ENCODE assay signal across 9 cellular contexts in the genomic region with DNA sequence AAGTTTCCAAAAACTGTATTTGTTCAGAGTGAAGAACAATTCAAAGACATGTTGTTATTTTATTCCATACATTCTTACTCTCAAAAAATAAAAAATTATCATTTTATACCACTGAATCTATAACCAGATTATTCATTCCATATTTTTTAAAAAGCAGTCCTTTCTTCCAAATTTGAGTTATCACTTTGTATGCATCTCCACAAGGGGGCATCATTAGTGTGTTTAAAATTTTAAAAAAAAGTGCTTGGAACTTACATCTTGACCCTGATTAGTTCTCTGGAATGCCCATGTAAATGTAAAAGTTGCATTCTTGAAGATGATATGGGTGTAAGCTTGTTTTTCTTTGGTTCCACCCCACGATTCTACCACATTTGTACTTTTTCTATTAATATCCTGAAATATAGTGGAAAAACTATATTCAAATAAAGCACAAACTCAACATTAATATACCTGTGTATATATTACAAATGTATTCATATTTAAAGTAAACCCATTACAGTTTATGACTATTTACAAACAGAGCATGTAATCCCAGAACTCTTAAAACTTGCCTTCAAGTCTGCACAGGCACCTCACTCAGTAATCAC.
DNase-seq lines count a peak whose midpoint lies in the region; FAIRE-seq and TF ChIP-seq lines count a peak whose summit lies in the region.
"Had no signal": no experiment of that assay in that cellular context is flagged by ENCODE, and none has a peak within 500 bp of the region (broad histone marks: within the 10 kb centered on the region; RNA-seq: fewer than 3 reads in every experiment).

No MANE protein-coding gene starts in this region.

- DNase-seq in D721Med (ENCODE audit: insufficient read length, low spot score) (no peak), HS-5 (ENCODE audit: low read depth) (peak; percentile 14), astrocyte of the cerebellum (ENCODE audit: low read depth) (no peak), lung microvascular endothelial cell (ENCODE audit: low read depth in 2 of 2) (peak; percentile 41 to 45), MV-4-11 (lab: John Stamatoyannopoulos, UW) (no peak)
- DNase-seq in activated T-cell treated with anti-CD3 and anti-CD28 coated beads, Interleukin-2, amount 50 U/mL, for 1 hour = no peak
- DNase-seq in effector memory CD4-positive, alpha-beta T cell = no peak
- no peak for DNase-seq in activated CD4-positive, alpha-beta T cell treated with anti-CD3 and anti-CD28 coated beads for 1 hour
- DNase-seq: upper lobe of left lung had no signal

- FAIRE-seq in D721Med (lab: Jason Lieb, UNC) = no peak

- no peaks in the 10 kb centered on the region for H3K4me1 ChIP-seq in effector memory CD4-positive, alpha-beta T cell (ENCODE audit: control insufficient read depth, insufficient read depth, low read length, poor library complexity, severe bottlenecking)
- H3K4me1 ChIP-seq: upper lobe of left lung had no signal

- no peaks in the 10 kb centered on the region for H3K27me3 ChIP-seq in effector memory CD4-positive, alpha-beta T cell (replicated peaks; ENCODE audit: control insufficient read depth, insufficient read depth, low read length, poor library complexity, severe bottlenecking)
- H3K27me3 ChIP-seq: upper lobe of left lung had no signal

- no peak overlapping the region for H3K4me3 ChIP-seq in astrocyte of the cerebellum (ENCODE audit: low read depth, low read length)
- no peak overlapping the region for H3K4me3 ChIP-seq in effector memory CD4-positive, alpha-beta T cell (ENCODE audit: insufficient read depth, low read depth, low read length, poor library complexity, severe bottlenecking)
- H3K4me3 ChIP-seq: upper lobe of left lung had no signal

- in situ Hi-C loops in astrocyte of the cerebellum (cut with HindIII; ENCODE audit: low sequenced_read_pairs) = loop anchor here (25.0 kb wide), 1 partner anchor 1027 kb away; no protein-coding TSS in a partner anchor

- TF ChIP-seq CTCF in D721Med (IDR thresholded peaks at IDR 0.05; ENCODE audit: insufficient read depth, missing control alignments) (peak; percentile 41), astrocyte of the cerebellum (IDR thresholded peaks at IDR 0.05; ENCODE audit: low read depth, low read length, missing control alignments) (peak; percentile 42)

- peaks cover 6% of the 10 kb centered on the region for H3K36me3 ChIP-seq in effector memory CD4-positive, alpha-beta T cell (ENCODE audit: control insufficient read depth, insufficient read depth, low read length)

- H3K27ac ChIP-seq in effector memory CD4-positive, alpha-beta T cell (ENCODE audit: insufficient read depth, low read length, poor library complexity, severe bottlenecking) = no peak overlapping the region
- H3K27ac ChIP-seq: upper lobe of left lung had no signal

- no peaks in the 10 kb centered on the region for H3K9me3 ChIP-seq in effector memory CD4-positive, alpha-beta T cell (ENCODE audit: control insufficient read depth, low read length)
- H3K9me3 ChIP-seq: upper lobe of left lung had no signal

Comparison
In these comparisons a context has a peak if more than half of its experiments do, and no peak if none do; other contexts are left out.
1. DNase-seq: peak in HS-5 (single experiment) and lung microvascular endothelial cell (2 of 2); none in D721Med (single experiment), astrocyte of the cerebellum (single experiment), MV-4-11 (single experiment), activated T-cell treated with anti-CD3 and anti-CD28 coated beads, Interleukin-2, amount 50 U/mL, for 1 hour (single experiment), effector memory CD4-positive, alpha-beta T cell (0 of 3) and activated CD4-positive, alpha-beta T cell treated with anti-CD3 and anti-CD28 coated beads for 1 hour (single experiment).